27 cellular contexts compared by ENCODE assay signal in genomic region chr11:56396047-56396446, GRCh38. TPM values are rescaled to one million over a fixed set of nuclear protein-coding genes. Genes with fewer than 3 reads are reported as not detected.
DNase-seq lines count a peak whose midpoint lies in the region; ATAC-seq and TF ChIP-seq lines count a peak whose summit lies in the region.
"Had no signal": no experiment of that assay in that cellular context is flagged by ENCODE, and none has a peak within 500 bp of the region (broad histone marks: within the 10 kb centered on the region; RNA-seq: fewer than 3 reads in every experiment).

No MANE protein-coding gene starts in this region.

- no TSS peak for BruUV-seq in PC-3 (replicated peaks; lab: Mats Ljungman, UMichigan)

- DNase-seq in DMS53 (lab: John Stamatoyannopoulos, UW) (peak; percentile 53), HuH-7 (ENCODE audit: low spot score) (peak; percentile 11), PC-3 (no peak), iPS DF 4.7 (ENCODE audit: extremely low read depth, low spot score) (peak; percentile 22)
- DNase-seq in stimulated activated CD4-positive, alpha-beta T cell treated with anti-CD3 and anti-CD28 coated beads, Interleukin-4, amount 100 ng/mL, for 4 hours, result no peak
- no peak for DNase-seq in activated naive CD4-positive, alpha-beta T cell treated with anti-CD3 and anti-CD28 coated beads, Interleukin-2, amount 50 U/mL, for 16 hours
- DNase-seq: activated CD4-positive, alpha-beta memory T cell treated with anti-CD3 and anti-CD28 coated beads, Interleukin-2, amount 10 ng/mL, durations not matched to agents 7 days and 5 days; activated CD4-positive, CD25-positive, alpha-beta regulatory T cell treated with anti-CD3 and anti-CD28 coated beads, Interleukin-2, amount 50 U/mL, for 72 hours; activated CD8-positive, alpha-beta memory T cell treated with anti-CD3 and anti-CD28 coated beads, Interleukin-2, amount 50 U/mL, for 48 hours; anterior cingulate cortex; colonic mucosa; effector CD8-positive, alpha-beta T cell; GDM1; IMR-90; NCI-H1417; NCI-H2081; NCI-H345; right cardiac atrium; SHP77 treated with DMSO at 0.1 percent for 48 hours; T-helper 1 cell; upper lobe of left lung had no signal

- POLR2A ChIA-PET in PC-3 (lab: Charles Lee; ENCODE audit: unreplicated experiment), result no interaction called here

- no peaks in the 10 kb centered on the region for H3K27me3 ChIP-seq in PC-3 (ENCODE audit: low read length)
- H3K27me3 ChIP-seq: BLaER1, colonic mucosa, upper lobe of left lung had no signal

- CTCF ChIA-PET in PC-3 (lab: Charles Lee), result no interaction called here

- H3K4me1 ChIP-seq in PC-3 (ENCODE audit: insufficient read depth, low read length), result no peaks in the 10 kb centered on the region
- H3K4me1 ChIP-seq: BLaER1, colonic mucosa, upper lobe of left lung had no signal

- H2AFZ ChIP-seq in PC-3 (ENCODE audit: low read length), result no peak overlapping the region

- H3K4me3 ChIP-seq in PC-3 (ENCODE audit: low read length), result no peak overlapping the region
- H3K4me3 ChIP-seq: BLaER1, colonic mucosa, upper lobe of left lung had no signal

- peak; percentile 27 for TF ChIP-seq CTCF in PC-3 (conservative IDR thresholded peaks at IDR 0.05; ENCODE audit: low read depth, low read length)

- no peaks in the 10 kb centered on the region for H3K9me2 ChIP-seq in PC-3 (replicated peaks; ENCODE audit: low read length)

- 0 out of 2 replicates have a peak, but pooled peaks cover 5% of the 10 kb centered on the region for H3K9me3 ChIP-seq in PC-3 (ENCODE audit: low read length)
- H3K9me3 ChIP-seq: BLaER1, colonic mucosa, upper lobe of left lung had no signal

- no peak for ATAC-seq in PC-3
- no peak for ATAC-seq in GM21786 (IDR thresholded peaks at IDR 0.05; ENCODE audit: unreplicated experiment)
- ATAC-seq in HG03139 (IDR thresholded peaks at IDR 0.05; ENCODE audit: unreplicated experiment), result no peak
- ATAC-seq: right cardiac atrium had no signal

- no peaks in the 10 kb centered on the region for H4K20me1 ChIP-seq in PC-3 (ENCODE audit: low read length)
- H4K20me1 ChIP-seq: BLaER1 had no signal

- no peaks in the 10 kb centered on the region for H3F3A ChIP-seq in PC-3 (ENCODE audit: low read length, unreplicated experiment)

- H3K36me3 ChIP-seq in PC-3 (ENCODE audit: low read depth, low read length), result no peaks in the 10 kb centered on the region
- H3K36me3 ChIP-seq: BLaER1, colonic mucosa, upper lobe of left lung had no signal

- intact Hi-C loops in PC-3 (cut with micrococcal nuclease), result no loop called here

- no peak overlapping the region for H3K27ac ChIP-seq in PC-3 (ENCODE audit: low read length)
- H3K27ac ChIP-seq: BLaER1, colonic mucosa, upper lobe of left lung had no signal

- H3K4me2 ChIP-seq in PC-3 (ENCODE audit: low read length), result no peak overlapping the region
- H3K4me2 ChIP-seq: BLaER1 had no signal

- no peaks in the 10 kb centered on the region for H3K79me2 ChIP-seq in PC-3 (ENCODE audit: low read length)

- H3K9ac ChIP-seq in PC-3 (ENCODE audit: low read length), result no peak overlapping the region
- H3K9ac ChIP-seq: BLaER1 had no signal

RNA-seq across cellular contexts. Expression of gene OR5AL1, which starts 16.4 kb away (rescaled TPM):
- total RNA-seq in PC-3 (2014; rRNA removed), result not detected in 2 replicates
- total RNA-seq: activated CD4-positive, alpha-beta memory T cell treated with anti-CD3 and anti-CD28 coated beads, Interleukin-2, amount 10 ng/mL, durations not matched to agents 7 days and 5 days; colonic mucosa; fibroblast of villous mesenchyme; IMR-90; neural crest cell; right cardiac atrium; subcutaneous adipose tissue; upper lobe of left lung had no signal

RNA-seq across cellular contexts. Expression of gene OR8U1, which starts 20.6 kb away (rescaled TPM):
- total RNA-seq in PC-3 (2014; rRNA removed), result not detected in 2 replicates
- total RNA-seq: activated CD4-positive, alpha-beta memory T cell treated with anti-CD3 and anti-CD28 coated beads, Interleukin-2, amount 10 ng/mL, durations not matched to agents 7 days and 5 days; colonic mucosa; fibroblast of villous mesenchyme; IMR-90; neural crest cell; right cardiac atrium; subcutaneous adipose tissue; upper lobe of left lung had no signal

RNA-seq across cellular contexts. Expression of gene OR8J1, which starts 42.0 kb away (rescaled TPM):
- total RNA-seq in PC-3 (2014; rRNA removed), result not detected in 2 replicates
- total RNA-seq: activated CD4-positive, alpha-beta memory T cell treated with anti-CD3 and anti-CD28 coated beads, Interleukin-2, amount 10 ng/mL, durations not matched to agents 7 days and 5 days; colonic mucosa; fibroblast of villous mesenchyme; IMR-90; neural crest cell; right cardiac atrium; subcutaneous adipose tissue; upper lobe of left lung had no signal

RNA-seq across cellular contexts. Expression of gene OR8K1, which starts 50.2 kb away (rescaled TPM):
- not detected in 2 replicates for total RNA-seq in PC-3 (2014; rRNA removed)
- total RNA-seq: activated CD4-positive, alpha-beta memory T cell treated with anti-CD3 and anti-CD28 coated beads, Interleukin-2, amount 10 ng/mL, durations not matched to agents 7 days and 5 days; colonic mucosa; fibroblast of villous mesenchyme; IMR-90; neural crest cell; right cardiac atrium; subcutaneous adipose tissue; upper lobe of left lung had no signal

Comparison
In these comparisons a context has a peak if more than half of its experiments do, and no peak if none do; other contexts are left out.
1. DNase-seq: peak in DMS53 (single experiment), HuH-7 (single experiment) and iPS DF 4.7 (single experiment); none in PC-3 (single experiment), stimulated activated CD4-positive, alpha-beta T cell treated with anti-CD3 and anti-CD28 coated beads, Interleukin-4, amount 100 ng/mL, for 4 hours (0 of 2) and activated naive CD4-positive, alpha-beta T cell treated with anti-CD3 and anti-CD28 coated beads, Interleukin-2, amount 50 U/mL, for 16 hours (single experiment).